In the genomic region with DNA sequence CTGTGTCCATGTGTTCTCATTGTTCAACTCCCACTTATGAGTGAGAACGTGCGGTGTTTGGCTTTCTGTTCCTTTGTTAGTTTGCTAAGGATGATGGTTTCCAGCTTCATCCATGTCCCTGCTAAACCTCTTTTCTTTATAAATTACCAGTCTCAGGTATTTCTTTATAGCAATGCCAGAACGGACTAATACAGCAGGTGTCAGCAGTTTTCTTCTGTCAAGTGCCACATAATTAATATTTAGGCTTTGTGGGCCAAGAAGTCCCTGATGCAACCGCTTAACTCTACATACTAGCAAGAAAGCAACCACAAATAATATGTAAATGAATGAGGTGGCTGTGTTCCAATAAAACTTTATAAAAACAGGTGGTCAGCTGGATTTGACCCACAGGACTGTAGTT, we compare ENCODE assay signal across 30 cellular contexts. TPM values are rescaled to one million over a fixed set of nuclear protein-coding genes. Genes with fewer than 3 reads are reported as not detected.
"Had no signal": no experiment of that assay in that cellular context is flagged by ENCODE, and none has a peak within 500 bp of the region (broad histone marks: within the 10 kb centered on the region; RNA-seq: fewer than 3 reads in every experiment).

No MANE protein-coding gene starts in this region.

- H3K4me3 ChIP-seq: stomach, suprapubic skin, testis, thoracic aorta, thyroid gland, tibial artery, tibial nerve, transverse colon, upper lobe of left lung, upper lobe of right lung, uterus, vagina had no signal

- DNase-seq: stimulated activated CD4-positive, alpha-beta T cell treated with anti-CD3 and anti-CD28 coated beads, Interleukin-2, amount 100 ng/mL, for 48 hours; stimulated activated CD4-positive, alpha-beta T cell treated with anti-CD3 and anti-CD28 coated beads, Interleukin-4, amount 100 ng/mL, for 1 hour; stimulated activated CD4-positive, alpha-beta T cell treated with anti-CD3 and anti-CD28 coated beads, Interleukin-4, amount 100 ng/mL, for 24 hours; stimulated activated CD4-positive, alpha-beta T cell treated with anti-CD3 and anti-CD28 coated beads, Interleukin-4, amount 100 ng/mL, for 4 hours; stimulated activated CD8-positive, alpha-beta memory T cell treated with anti-CD3 and anti-CD28 coated beads, Interleukin-4, amount 100 ng/mL, for 48 hours; stimulated activated naive B cell treated with anti-CD40 and anti-IgM and Interleukin-4, amounts not matched to agents 10 μg/mL and 1 μg/mL and 100 μg/mL, for 72 hours; stimulated activated naive CD4-positive, alpha-beta T cell; stimulated activated naive CD4-positive, alpha-beta T cell treated with Interleukin-2 at 50 U/mL for 16 hours; stimulated activated naive CD8-positive, alpha-beta T cell treated with anti-CD3 and anti-CD28 coated beads, Interleukin-15, amount 100 ng/mL, for 72 hours; stimulated activated naive CD8-positive, alpha-beta T cell treated with anti-CD3 and anti-CD28 coated beads, Interleukin-15, Interleukin-2, amounts not matched to agents 100 U/mL and 50 U/mL, for 24 hours; stomach; substantia nigra; testis; thyroid gland; tibial artery; transverse colon; trophoblast cell; upper lobe of left lung; upper lobe of right lung; uterus had no signal

- H3K9me3 ChIP-seq: stomach, suprapubic skin, testis, thoracic aorta, thyroid gland, tibial artery, tibial nerve, transverse colon, upper lobe of left lung, upper lobe of right lung, uterus, vagina had no signal

- H3K9me3 Mint-ChIP-seq: stimulated activated effector memory CD8-positive, alpha-beta T cell treated with anti-CD3 and anti-CD28 coated beads, Interleukin-12 subunit alpha, Interleukin-12 subunit beta, amount 100 ng/mL, for 72 hours; stimulated activated memory B cell treated with anti-CD40 and anti-IgM and Interleukin-4, amounts not matched to agents 10 μg/mL and 1 μg/mL and 100 μg/mL, for 72 hours; stimulated activated naive B cell treated with anti-CD40 and anti-IgM and Interleukin-4, amounts not matched to agents 10 μg/mL and 1 μg/mL and 100 μg/mL, for 72 hours; stimulated activated naive CD8-positive, alpha-beta T cell treated with anti-CD3 and anti-CD28 coated beads, Interleukin-15, amount 100 ng/mL, for 72 hours; stimulated activated naive CD8-positive, alpha-beta T cell treated with anti-CD3 and anti-CD28 coated beads, Interleukin-15, Interleukin-2, amounts not matched to agents 100 ng/mL and 50 ng/mL, for 24 hours had no signal

- H3K4me3 Mint-ChIP-seq: stimulated activated effector memory CD8-positive, alpha-beta T cell treated with anti-CD3 and anti-CD28 coated beads, Interleukin-12 subunit alpha, Interleukin-12 subunit beta, amount 100 ng/mL, for 72 hours; stimulated activated memory B cell treated with anti-CD40 and anti-IgM and Interleukin-4, amounts not matched to agents 10 μg/mL and 1 μg/mL and 100 μg/mL, for 72 hours; stimulated activated naive B cell treated with anti-CD40 and anti-IgM and Interleukin-4, amounts not matched to agents 10 μg/mL and 1 μg/mL and 100 μg/mL, for 72 hours; stimulated activated naive CD8-positive, alpha-beta T cell treated with anti-CD3 and anti-CD28 coated beads, Interleukin-15, amount 100 ng/mL, for 72 hours; stimulated activated naive CD8-positive, alpha-beta T cell treated with anti-CD3 and anti-CD28 coated beads, Interleukin-15, Interleukin-2, amounts not matched to agents 100 ng/mL and 50 ng/mL, for 24 hours; type B pancreatic cell had no signal

- H3K36me3 ChIP-seq: stomach, suprapubic skin, thoracic aorta, thyroid gland, tibial artery, tibial nerve, transverse colon, upper lobe of left lung, upper lobe of right lung, uterus, vagina had no signal

- FAIRE-seq: urothelium cell line had no signal

- H3K36me3 Mint-ChIP-seq: stimulated activated effector memory CD8-positive, alpha-beta T cell treated with anti-CD3 and anti-CD28 coated beads, Interleukin-12 subunit alpha, Interleukin-12 subunit beta, amount 100 ng/mL, for 72 hours; stimulated activated memory B cell treated with anti-CD40 and anti-IgM and Interleukin-4, amounts not matched to agents 10 μg/mL and 1 μg/mL and 100 μg/mL, for 72 hours; stimulated activated naive B cell treated with anti-CD40 and anti-IgM and Interleukin-4, amounts not matched to agents 10 μg/mL and 1 μg/mL and 100 μg/mL, for 72 hours; type B pancreatic cell had no signal

- H3K4me1 Mint-ChIP-seq: stimulated activated effector memory CD8-positive, alpha-beta T cell treated with anti-CD3 and anti-CD28 coated beads, Interleukin-12 subunit alpha, Interleukin-12 subunit beta, amount 100 ng/mL, for 72 hours; stimulated activated memory B cell treated with anti-CD40 and anti-IgM and Interleukin-4, amounts not matched to agents 10 μg/mL and 1 μg/mL and 100 μg/mL, for 72 hours; stimulated activated naive B cell treated with anti-CD40 and anti-IgM and Interleukin-4, amounts not matched to agents 10 μg/mL and 1 μg/mL and 100 μg/mL, for 72 hours; stimulated activated naive CD8-positive, alpha-beta T cell treated with anti-CD3 and anti-CD28 coated beads, Interleukin-15, amount 100 ng/mL, for 72 hours had no signal

- H3K27ac ChIP-seq: stomach, suprapubic skin, testis, thoracic aorta, thyroid gland, tibial artery, tibial nerve, transverse colon, upper lobe of left lung, upper lobe of right lung, uterus, vagina had no signal

- H3K4me1 ChIP-seq: suprapubic skin, testis, thyroid gland, tibial artery, tibial nerve, transverse colon, upper lobe of left lung, upper lobe of right lung, uterus, vagina had no signal

- H3K27me3 ChIP-seq: stomach, suprapubic skin, testis, thyroid gland, tibial artery, tibial nerve, transverse colon, upper lobe of left lung, upper lobe of right lung, uterus, vagina had no signal

- ATAC-seq: stimulated activated effector memory CD8-positive, alpha-beta T cell treated with anti-CD3 and anti-CD28 coated beads, Interleukin-12 subunit alpha, Interleukin-12 subunit beta, amount 100 ng/mL, for 72 hours; stimulated activated memory B cell treated with anti-CD40 and anti-IgM and Interleukin-4, amounts not matched to agents 10 μg/mL and 1 μg/mL and 100 μg/mL, for 72 hours; stimulated activated naive B cell treated with anti-CD40 and anti-IgM and Interleukin-4, amounts not matched to agents 10 μg/mL and 1 μg/mL and 100 μg/mL, for 72 hours; stimulated activated naive CD8-positive, alpha-beta T cell treated with anti-CD3 and anti-CD28 coated beads, Interleukin-15, amount 100 ng/mL, for 72 hours; stimulated activated naive CD8-positive, alpha-beta T cell treated with anti-CD3 and anti-CD28 coated beads, Interleukin-15, Interleukin-2, amounts not matched to agents 100 U/mL and 50 U/mL, for 24 hours; upper lobe of right lung had no signal

- H3K27ac Mint-ChIP-seq: stimulated activated effector memory CD8-positive, alpha-beta T cell treated with anti-CD3 and anti-CD28 coated beads, Interleukin-12 subunit alpha, Interleukin-12 subunit beta, amount 100 ng/mL, for 72 hours; stimulated activated memory B cell treated with anti-CD40 and anti-IgM and Interleukin-4, amounts not matched to agents 10 μg/mL and 1 μg/mL and 100 μg/mL, for 72 hours; stimulated activated naive B cell treated with anti-CD40 and anti-IgM and Interleukin-4, amounts not matched to agents 10 μg/mL and 1 μg/mL and 100 μg/mL, for 72 hours; stimulated activated naive CD8-positive, alpha-beta T cell treated with anti-CD3 and anti-CD28 coated beads, Interleukin-15, amount 100 ng/mL, for 72 hours; stimulated activated naive CD8-positive, alpha-beta T cell treated with anti-CD3 and anti-CD28 coated beads, Interleukin-15, Interleukin-2, amounts not matched to agents 100 ng/mL and 50 ng/mL, for 24 hours; type B pancreatic cell had no signal

RNA-seq across cellular contexts. Expression of a gene that starts 26.3 kb away (rescaled TPM):
- total RNA-seq: subcutaneous adipose tissue, thoracic aorta, tibial nerve, transverse colon, upper lobe of right lung, uterus, vagina had no signal
- polyA plus RNA-seq: stomach had no signal
